ENCODE assay signal across 10 cellular contexts in the genomic region with DNA sequence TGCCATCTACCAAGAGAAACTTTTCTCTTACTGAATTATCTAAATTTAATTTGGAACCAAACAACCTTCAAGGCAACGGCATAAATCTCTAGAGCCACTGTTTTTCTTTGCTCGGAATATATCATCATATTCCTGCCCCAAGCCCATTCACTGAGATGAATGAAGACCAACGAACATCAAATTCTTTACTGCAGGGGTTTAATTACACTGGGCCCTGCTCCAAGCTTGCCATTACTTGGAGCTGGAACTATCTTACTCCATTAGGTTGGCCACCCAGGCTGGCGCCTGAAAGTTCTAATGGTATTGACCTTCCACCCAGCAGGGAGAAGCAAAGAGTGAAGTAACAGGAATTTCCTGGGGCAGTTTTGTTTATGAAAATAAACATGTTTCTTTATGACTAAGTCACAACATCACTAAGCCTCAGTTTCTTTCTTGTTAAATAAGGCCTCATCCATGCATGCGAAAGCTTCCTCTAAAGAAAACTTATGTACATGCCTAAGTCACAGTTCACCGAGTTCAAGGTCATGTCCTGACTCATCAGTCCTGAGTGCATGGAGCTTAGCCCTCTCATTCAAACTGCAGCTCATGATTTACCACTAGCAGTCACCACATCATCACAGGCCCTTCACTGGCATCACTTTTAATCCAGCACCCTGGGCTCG. TPM values are rescaled to one million over a fixed set of nuclear protein-coding genes. Genes with fewer than 3 reads are reported as not detected.
DNase-seq lines count a peak whose midpoint lies in the region; ATAC-seq and TF ChIP-seq lines count a peak whose summit lies in the region.
"Had no signal": no experiment of that assay in that cellular context is flagged by ENCODE, and none has a peak within 500 bp of the region (broad histone marks: within the 10 kb centered on the region; RNA-seq: fewer than 3 reads in every experiment).

No MANE protein-coding gene starts in this region.

- no peak overlapping the region for H3K4me3 ChIP-seq in epithelial cell of proximal tubule (ENCODE audit: low read depth, low read length)

- DNase-seq in Caki2 (ENCODE audit: low read depth) (peak; percentile 97), NCI-H1092 (lab: John Stamatoyannopoulos, UW) (peak; percentile 59), epithelial cell of proximal tubule (ENCODE audit: low read depth) (peak; percentile 46), GM19240 (ENCODE audit: insufficient read length, low spot score) (no peak), occipital lobe (lab: John Stamatoyannopoulos, UW) (no peak), SIG-M5 treated with dmso at 0.1 percent for 504 hours (lab: John Stamatoyannopoulos, UW; ENCODE audit: unreplicated experiment) (no peak), nucleus accumbens (lab: John Stamatoyannopoulos, UW) (no peak)
- DNase-seq: NCI-H187 treated with DMSO at 0.1 percent for 48 hours; stimulated activated naive CD4-positive, alpha-beta T cell had no signal

- TF ChIP-seq CTCF in epithelial cell of proximal tubule (conservative IDR thresholded peaks at IDR 0.05; ENCODE audit: low read depth, low read length) = no peak

- ATAC-seq in GM21528 (IDR thresholded peaks at IDR 0.05; ENCODE audit: low FRiP score, unreplicated experiment) = peak; percentile 46

- in situ Hi-C loops in Caki2 (cut with HindIII; ENCODE audit: low pct_unique_long_range_greater_than_20kb, low sequenced_read_pairs) = no loop called here

RNA-seq across cellular contexts. Expression of a gene that starts 42.0 kb away (rescaled TPM):
- total RNA-seq in Caki2 (2014; rRNA removed; shearing (Covaris generic); ENCODE audit: low replicate concordance) = 279 and 280 TPM in 2 replicates
- total RNA-seq in epithelial cell of proximal tubule (33.7 and 44.2 TPM in 2 replicates), occipital lobe (34.2 TPM)

RNA-seq across cellular contexts. Expression of a gene that starts 42.3 kb away (rescaled TPM):
- total RNA-seq in Caki2 (2014; rRNA removed; shearing (Covaris generic); ENCODE audit: low replicate concordance) = 55.1 and 82.7 TPM in 2 replicates
- 21.4 and 39.0 TPM in 2 replicates for total RNA-seq in epithelial cell of proximal tubule
- 31.2 TPM for total RNA-seq in occipital lobe

Comparison
In these comparisons a context has a peak if more than half of its experiments do, and no peak if none do; other contexts are left out.
1. DNase-seq: peak in Caki2 (single experiment), NCI-H1092 (single experiment) and epithelial cell of proximal tubule (single experiment); none in GM19240 (single experiment), occipital lobe (single experiment), SIG-M5 treated with dmso at 0.1 percent for 504 hours (single experiment) and nucleus accumbens (0 of 56).